Comparison of ENCODE assay signal across 19 cellular contexts in the genomic region with DNA sequence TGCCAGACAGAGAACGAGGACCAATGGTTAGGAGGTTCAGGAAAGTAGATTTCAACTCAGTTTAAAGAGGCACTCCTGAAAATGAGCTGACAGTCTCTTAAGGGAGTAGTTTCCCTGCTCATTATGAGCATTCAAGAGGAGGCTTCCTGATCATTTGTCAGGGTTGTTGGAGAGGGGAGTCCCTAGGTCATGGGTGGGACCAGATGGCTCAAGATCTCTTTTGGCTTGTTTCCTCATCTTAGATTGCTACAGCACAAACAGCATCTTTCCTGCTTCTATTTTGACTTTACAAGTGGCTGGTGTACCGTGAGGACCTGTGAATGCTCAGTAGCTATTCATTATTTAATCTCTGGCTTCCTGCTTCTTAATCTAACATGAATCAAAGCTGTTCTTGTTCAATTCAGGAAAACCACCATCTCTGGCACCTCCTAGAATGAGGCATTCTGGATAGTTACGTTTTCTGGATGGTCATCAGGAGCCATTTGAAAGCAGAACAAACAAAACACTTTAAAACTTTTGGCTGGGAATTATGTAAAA. TPM values are rescaled to one million over a fixed set of nuclear protein-coding genes. Genes with fewer than 3 reads are reported as not detected.
DNase-seq lines count a peak whose midpoint lies in the region; ATAC-seq and TF ChIP-seq lines count a peak whose summit lies in the region.
"Had no signal": no experiment of that assay in that cellular context is flagged by ENCODE, and none has a peak within 500 bp of the region (broad histone marks: within the 10 kb centered on the region; RNA-seq: fewer than 3 reads in every experiment).

No MANE protein-coding gene starts in this region.

- H3K27ac Mint-ChIP-seq in natural killer cell, result peak overlapping the region; percentile 17 to 98
- H3K27ac Mint-ChIP-seq: activated naive CD4-positive, alpha-beta T cell treated with anti-CD3 and anti-CD28 coated beads, Interleukin-2, amount 50 U/mL, for 24 hours; T-helper 2 cell treated with Interferon-gamma antibody and Interleukin-4, amounts not matched to agents 5 μg/mL and 100 μg/mL, for 36 hours had no signal

- CTCF ChIA-PET in HEK293 (lab: Yijun Ruan, JAX), result interaction anchor here (0.6 to 2.7 kb wide), 11 partner anchors 8 to 440 kb away, joined by 3 to 19 read pairs (median 4); no protein-coding TSS in a partner anchor

- H3K27me3 ChIP-seq in body of pancreas (no peaks in the 10 kb centered on the region), uterus (no peaks in the 10 kb centered on the region)

- intact Hi-C loops in body of pancreas (cut with DNase I), result no loop called here
- intact Hi-C loops in natural killer cell (cut with micrococcal nuclease), result no loop called here
- intact Hi-C loops in uterus (cut with DNase I; ENCODE audit: low total_unique reads), result no loop called here

- H3K4me3 ChIP-seq in HEK293 (ENCODE audit: low read depth, low read length) (no peak overlapping the region), body of pancreas (no peak overlapping the region), uterus (no peak overlapping the region)
- H3K4me3 ChIP-seq: SK-N-MC, smooth muscle cell had no signal

- ATAC-seq in body of pancreas, result peak; percentile 50
- ATAC-seq in natural killer cell, result no peak
- ATAC-seq in HG03159 (IDR thresholded peaks at IDR 0.05; ENCODE audit: unreplicated experiment), result no peak

- no peak for TF ChIP-seq POLR2A in body of pancreas (IDR thresholded peaks at IDR 0.05)
- no peak for TF ChIP-seq POLR2A in uterus (IDR thresholded peaks at IDR 0.05)

- no peaks in the 10 kb centered on the region for H3K27me3 Mint-ChIP-seq in natural killer cell (ENCODE audit: low read depth in 2 of 2)
- H3K27me3 Mint-ChIP-seq: activated naive CD4-positive, alpha-beta T cell treated with anti-CD3 and anti-CD28 coated beads, Interleukin-2, amount 50 U/mL, for 24 hours had no signal

- H3K9me3 ChIP-seq in HEK293 (ENCODE audit: control insufficient read depth, insufficient read depth, low read depth, low read length), result no peaks in the 10 kb centered on the region
- H3K9me3 ChIP-seq in body of pancreas, result no peaks in the 10 kb centered on the region
- no peaks in the 10 kb centered on the region for H3K9me3 ChIP-seq in uterus

- H3K27ac ChIP-seq in HEK293 (ENCODE audit: extremely low read depth, low read depth, low read length) (no peak overlapping the region), body of pancreas (peak overlapping the region in 1 of 4 donors; percentile 27), uterus (no peak overlapping the region)
- H3K27ac ChIP-seq: SK-N-MC had no signal

- H3K36me3 ChIP-seq in HEK293 (ENCODE audit: control insufficient read depth in 2 of 2, insufficient read depth in 1 of 2, low read length in 2 of 2), result no peaks in the 10 kb centered on the region
- H3K36me3 ChIP-seq in body of pancreas (replicated peaks in 1 of 2; ENCODE audit: insufficient read depth in 1 of 2, low read depth in 2 of 2), result no peaks in the 10 kb centered on the region
- no peaks in the 10 kb centered on the region for H3K36me3 ChIP-seq in uterus

- H3K4me1 ChIP-seq in HEK293 (ENCODE audit: control insufficient read depth, insufficient read depth, low read length), result no peaks in the 10 kb centered on the region
- peaks cover 23% of the 10 kb centered on the region for H3K4me1 ChIP-seq in body of pancreas
- no peaks in the 10 kb centered on the region for H3K4me1 ChIP-seq in uterus

- POLR2A ChIA-PET in HEK293 (lab: Yijun Ruan, JAX), result no interaction called here

- DNase-seq in NCI-H1092 treated with DMSO at 0.1 percent for 48 hours (lab: John Stamatoyannopoulos, UW) (peak; percentile 73), NCI-H1092 (lab: John Stamatoyannopoulos, UW) (no peak), body of pancreas (no peak), natural killer cell (no peak), GM10266 (ENCODE audit: extremely low spot score) (no peak), uterus (no peak)
- DNase-seq: effector memory CD4-positive, alpha-beta T cell; GDM1; head of caudate nucleus; MM.1S; NCI-H146; NCI-H2227 treated with DMSO at 0.1 percent for 48 hours; stimulated activated CD4-positive, alpha-beta T cell treated with anti-CD3 and anti-CD28 coated beads, Interleukin-4, amount 100 ng/mL, for 1 hour had no signal

- no peaks in the 10 kb centered on the region for H3K9me3 Mint-ChIP-seq in natural killer cell
- H3K9me3 Mint-ChIP-seq: activated naive CD4-positive, alpha-beta T cell treated with anti-CD3 and anti-CD28 coated beads, Interleukin-2, amount 50 U/mL, for 24 hours; T-helper 2 cell treated with Interferon-gamma antibody and Interleukin-4, amounts not matched to agents 5 μg/mL and 100 μg/mL, for 36 hours had no signal

- H3K4me3 Mint-ChIP-seq in natural killer cell, result no peak overlapping the region
- H3K4me3 Mint-ChIP-seq: activated naive CD4-positive, alpha-beta T cell treated with anti-CD3 and anti-CD28 coated beads, Interleukin-2, amount 50 U/mL, for 24 hours; T-helper 2 cell treated with Interferon-gamma antibody and Interleukin-4, amounts not matched to agents 5 μg/mL and 100 μg/mL, for 36 hours had no signal

- TF ChIP-seq CTCF in HEK293 (tag by site-specific recombination; IDR thresholded peaks at IDR 0.05) (no peak), body of pancreas (IDR thresholded peaks at IDR 0.05) (no peak), natural killer cell (IDR thresholded peaks at IDR 0.05) (no peak), GM10266 (IDR thresholded peaks at IDR 0.05; ENCODE audit: control insufficient read depth, insufficient read depth, low read depth, missing control alignments) (no peak), uterus (IDR thresholded peaks at IDR 0.05) (no peak)

- H3K36me3 Mint-ChIP-seq in natural killer cell, result no peaks in the 10 kb centered on the region

- 43 to 47% methylated on average over 3 of the region's 3 CpGs for WGBS in body of pancreas, 2 donors

- peaks cover 42 to 51% of the 10 kb centered on the region in 2 donors for H3K4me1 Mint-ChIP-seq in natural killer cell

TF ChIP-seq in HEK293, 187 proteins besides CTCF, POLR2A, EP300 and RAD21:
- TF ChIP-seq ZNF677 (tag by site-specific recombination; IDR thresholded peaks at IDR 0.05) (0 out of 2 replicates have a peak, but pooled peaks have one; percentile 33), ZNF747 (tag by site-specific recombination; IDR thresholded peaks at IDR 0.05) (no peak)

RNA-seq across cellular contexts. Expression of gene PEX14, which starts 47.6 kb away (rescaled TPM):
- 1 to 10 TPM; 8.6 to 8.8 TPM for total RNA-seq in body of pancreas
- total RNA-seq in natural killer cell, result 10 to 100 TPM; 21.4 to 27.3 (median 24.1) TPM
- total RNA-seq in uterus, result 10 to 100 TPM in 1 of 4 donors, 1 to 10 TPM in 3; 2.0 to 21.9 (median 5.3) TPM

RNA-seq across cellular contexts. Expression of gene DFFA, which starts 50.1 kb away (rescaled TPM):
- 10 to 100 TPM; 13.5 TPM for total RNA-seq in body of pancreas
- 10 to 100 TPM; 17.5 to 21.8 (median 21.5) TPM for total RNA-seq in natural killer cell
- total RNA-seq in uterus, result 10 to 100 TPM in 3 of 4 donors, 1 to 10 TPM in 1; 5.1 to 41.6 (median 25.7) TPM
